13 cellular contexts compared by ENCODE assay signal in genomic region chr5:33438996-33439395, GRCh38. TPM values are rescaled to one million over a fixed set of nuclear protein-coding genes. Genes with fewer than 3 reads are reported as not detected.
DNase-seq lines count a peak whose midpoint lies in the region; ATAC-seq lines count a peak whose summit lies in the region.
"Had no signal": no experiment of that assay in that cellular context is flagged by ENCODE, and none has a peak within 500 bp of the region (broad histone marks: within the 10 kb centered on the region; RNA-seq: fewer than 3 reads in every experiment).

No MANE protein-coding gene starts in this region.

- peaks cover 28% of the 10 kb centered on the region for H3K4me1 Mint-ChIP-seq in stimulated activated naive CD8-positive, alpha-beta T cell treated with anti-CD3 and anti-CD28 coated beads, Interleukin-15, Interleukin-2, amounts not matched to agents 100 ng/mL and 50 ng/mL, for 24 hours (ENCODE audit: low read depth)
- peaks cover 24% of the 10 kb centered on the region for H3K4me1 Mint-ChIP-seq in stimulated activated naive CD8-positive, alpha-beta T cell treated with anti-CD3 and anti-CD28 coated beads, Interleukin-15, amount 100 ng/mL, for 72 hours

- H3K9me3 Mint-ChIP-seq in stimulated activated naive CD8-positive, alpha-beta T cell treated with anti-CD3 and anti-CD28 coated beads, Interleukin-15, Interleukin-2, amounts not matched to agents 100 ng/mL and 50 ng/mL, for 24 hours, result no peaks in the 10 kb centered on the region
- no peaks in the 10 kb centered on the region for H3K9me3 Mint-ChIP-seq in stimulated activated naive CD8-positive, alpha-beta T cell treated with anti-CD3 and anti-CD28 coated beads, Interleukin-15, amount 100 ng/mL, for 72 hours
- H3K9me3 Mint-ChIP-seq: central memory CD8-positive, alpha-beta T cell; natural killer cell treated with Interleukin-12 subunit alpha and Interleukin-12 subunit beta and Interleukin-15 and Interleukin-18, amount 100 ng/mL, for 72 hours had no signal

- H3K4me3 Mint-ChIP-seq in stimulated activated naive CD8-positive, alpha-beta T cell treated with anti-CD3 and anti-CD28 coated beads, Interleukin-15, Interleukin-2, amounts not matched to agents 100 ng/mL and 50 ng/mL, for 24 hours, result peak overlapping the region; percentile 40
- H3K4me3 Mint-ChIP-seq in stimulated activated naive CD8-positive, alpha-beta T cell treated with anti-CD3 and anti-CD28 coated beads, Interleukin-15, amount 100 ng/mL, for 72 hours, result no peak overlapping the region
- H3K4me3 Mint-ChIP-seq: central memory CD8-positive, alpha-beta T cell; natural killer cell treated with Interleukin-12 subunit alpha and Interleukin-12 subunit beta and Interleukin-15 and Interleukin-18, amount 100 ng/mL, for 72 hours; T-helper 17 cell had no signal

- H3K27ac Mint-ChIP-seq in stimulated activated naive CD8-positive, alpha-beta T cell treated with anti-CD3 and anti-CD28 coated beads, Interleukin-15, Interleukin-2, amounts not matched to agents 100 ng/mL and 50 ng/mL, for 24 hours, result no peak overlapping the region
- no peak overlapping the region for H3K27ac Mint-ChIP-seq in stimulated activated naive CD8-positive, alpha-beta T cell treated with anti-CD3 and anti-CD28 coated beads, Interleukin-15, amount 100 ng/mL, for 72 hours
- H3K27ac Mint-ChIP-seq: natural killer cell treated with Interleukin-12 subunit alpha and Interleukin-12 subunit beta and Interleukin-15 and Interleukin-18, amount 100 ng/mL, for 72 hours; T-helper 17 cell had no signal

- DNase-seq in stimulated activated naive CD8-positive, alpha-beta T cell treated with anti-CD3 and anti-CD28 coated beads, Interleukin-15, amount 100 ng/mL, for 72 hours, result no peak
- DNase-seq in adipocyte (ENCODE audit: low read depth) (no peak), iPS-NIHi7 (ENCODE audit: extremely low spot score) (no peak), NCI-H1417 treated with DMSO at 0.1 percent for 48 hours (lab: John Stamatoyannopoulos, UW) (no peak)
- DNase-seq: NCI-H526 treated with DMSO at 0.1 percent for 48 hours, T-helper 17 cell, uterus had no signal

- H3K36me3 Mint-ChIP-seq in stimulated activated naive CD8-positive, alpha-beta T cell treated with anti-CD3 and anti-CD28 coated beads, Interleukin-15, Interleukin-2, amounts not matched to agents 100 ng/mL and 50 ng/mL, for 24 hours (ENCODE audit: low read depth), result peaks cover 9% of the 10 kb centered on the region

- no peaks in the 10 kb centered on the region for H3K27me3 ChIP-seq in adipocyte (replicated peaks; ENCODE audit: control insufficient read depth, insufficient read depth, low read length)
- H3K27me3 ChIP-seq: uterus had no signal

- peaks cover 28% of the 10 kb centered on the region for H3K4me1 ChIP-seq in adipocyte (ENCODE audit: control insufficient read depth, insufficient read depth, low read length)
- peaks cover 1% of the 10 kb centered on the region for H3K4me1 ChIP-seq in urinary bladder (ENCODE audit: insufficient read depth)

- H3K36me3 ChIP-seq in adipocyte (ENCODE audit: control insufficient read depth, insufficient read depth, low read length, severe bottlenecking) (no peaks in the 10 kb centered on the region), urinary bladder (ENCODE audit: insufficient read depth) (no peaks in the 10 kb centered on the region)
- H3K36me3 ChIP-seq: uterus had no signal

- no peak overlapping the region for H3K27ac ChIP-seq in urinary bladder (ENCODE audit: low read depth)

- peak overlapping the region; percentile 95 for H3K4me3 ChIP-seq in adipocyte (ENCODE audit: low read length)
- H3K4me3 ChIP-seq in iPS-18c (ENCODE audit: insufficient read depth, low read depth, low read length), result peak overlapping the region; percentile 72
- H3K4me3 ChIP-seq in urinary bladder (ENCODE audit: low read depth, low read length), result peak overlapping the region; percentile 64

- H3K9me3 ChIP-seq in adipocyte (ENCODE audit: control insufficient read depth, low read length), result no peaks in the 10 kb centered on the region
- H3K9me3 ChIP-seq in iPS-18c (ENCODE audit: control insufficient read depth, insufficient read depth, low read length), result no peaks in the 10 kb centered on the region
- H3K9me3 ChIP-seq: uterus had no signal

- 74% methylated on average over 6 of the region's 6 CpGs for WGBS in urinary bladder

- no peak for ATAC-seq in stimulated activated naive CD8-positive, alpha-beta T cell treated with anti-CD3 and anti-CD28 coated beads, Interleukin-15, amount 100 ng/mL, for 72 hours
- ATAC-seq in GM21515 (IDR thresholded peaks at IDR 0.05; ENCODE audit: unreplicated experiment), result no peak
- ATAC-seq: natural killer cell treated with Interleukin-12 subunit alpha and Interleukin-12 subunit beta and Interleukin-15 and Interleukin-18, amount 100 ng/mL, for 72 hours; T-helper 17 cell had no signal

- H3K9ac ChIP-seq in adipocyte (ENCODE audit: low read length), result no peak overlapping the region

- no peaks in the 10 kb centered on the region for H3K27me3 Mint-ChIP-seq in stimulated activated naive CD8-positive, alpha-beta T cell treated with anti-CD3 and anti-CD28 coated beads, Interleukin-15, Interleukin-2, amounts not matched to agents 100 ng/mL and 50 ng/mL, for 24 hours
- no peaks in the 10 kb centered on the region for H3K27me3 Mint-ChIP-seq in stimulated activated naive CD8-positive, alpha-beta T cell treated with anti-CD3 and anti-CD28 coated beads, Interleukin-15, amount 100 ng/mL, for 72 hours
- H3K27me3 Mint-ChIP-seq: central memory CD8-positive, alpha-beta T cell; natural killer cell treated with Interleukin-12 subunit alpha and Interleukin-12 subunit beta and Interleukin-15 and Interleukin-18, amount 100 ng/mL, for 72 hours; T-helper 17 cell had no signal

RNA-seq across cellular contexts. Expression of gene TARS1, which starts 1.8 kb away (rescaled TPM):
- total RNA-seq in urinary bladder, result 115 TPM
- 65.4 TPM for polyA plus RNA-seq in urinary bladder
